Comparison of ENCODE assay signal across 9 cellular contexts in the genomic region with DNA sequence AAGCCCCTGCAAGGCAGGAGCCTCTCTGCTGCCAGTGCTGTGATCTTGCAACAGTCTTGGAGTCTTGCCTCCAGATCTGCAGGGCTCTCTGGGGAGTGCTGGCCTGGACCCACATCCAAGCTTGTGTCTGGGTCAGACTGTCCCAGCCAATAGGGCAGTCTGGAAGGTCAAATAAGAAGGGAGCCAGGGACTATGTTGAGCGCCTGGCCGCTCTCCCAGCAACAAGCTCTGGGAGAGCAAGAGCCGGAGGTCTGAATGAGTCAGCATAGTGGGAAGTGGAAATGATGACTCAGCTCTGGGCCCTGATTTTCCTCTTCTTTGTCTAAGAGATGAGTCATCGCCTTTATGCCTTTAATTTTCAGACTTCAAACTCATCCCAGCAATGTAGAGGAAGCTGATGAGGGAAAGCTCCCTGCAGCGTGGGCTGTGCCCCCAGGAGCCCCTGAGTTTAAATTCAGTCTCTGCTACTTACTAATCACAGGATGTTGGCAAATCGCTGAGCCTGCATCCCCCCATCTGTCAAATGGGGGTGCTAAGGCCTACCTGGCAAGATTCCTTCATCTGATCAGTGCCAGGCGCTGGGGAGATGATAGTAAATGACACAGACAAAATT. TPM values are rescaled to one million over a fixed set of nuclear protein-coding genes. Genes with fewer than 3 reads are reported as not detected.
DNase-seq lines count a peak whose midpoint lies in the region; ATAC-seq and TF ChIP-seq lines count a peak whose summit lies in the region.
"Had no signal": no experiment of that assay in that cellular context is flagged by ENCODE, and none has a peak within 500 bp of the region (broad histone marks: within the 10 kb centered on the region; RNA-seq: fewer than 3 reads in every experiment).

No MANE protein-coding gene starts in this region.

- peak overlapping the region; percentile 72 for H2AFZ ChIP-seq in neuronal stem cell (ENCODE audit: low read length)

- H3K4me1 ChIP-seq in neuronal stem cell (ENCODE audit: control insufficient read depth in 2 of 2, insufficient read depth in 1 of 2, low read depth in 1 of 2, low read length in 2 of 2) (peaks cover 5 to 7% of the 10 kb centered on the region in 2 donors), suprapubic skin (peaks cover 15% of the 10 kb centered on the region)

- H2BK15ac ChIP-seq in neuronal stem cell (ENCODE audit: low read length), result no peak overlapping the region

- H2BK120ac ChIP-seq in neuronal stem cell (ENCODE audit: low read depth, low read length), result no peak overlapping the region

- H3K27me3 ChIP-seq in neuronal stem cell (ENCODE audit: control insufficient read depth in 3 of 3, insufficient read depth in 3 of 3, low read depth in 1 of 3, low read length in 3 of 3) (no peaks in the 10 kb centered on the region), suprapubic skin (no peaks in the 10 kb centered on the region)

- TF ChIP-seq EP300 in suprapubic skin (IDR thresholded peaks at IDR 0.05), result no peak

- H3K18ac ChIP-seq in neuronal stem cell (ENCODE audit: low read length), result no peak overlapping the region

- no peak overlapping the region for H4K8ac ChIP-seq in neuronal stem cell (ENCODE audit: low read depth, low read length)

- no peak for TF ChIP-seq CTCF in fibroblast of villous mesenchyme (IDR thresholded peaks at IDR 0.05; ENCODE audit: insufficient read depth, low read depth, low read length)
- TF ChIP-seq CTCF in suprapubic skin (IDR thresholded peaks at IDR 0.05), result no peak

- no peak for TF ChIP-seq POLR2A in suprapubic skin (IDR thresholded peaks at IDR 0.05)

- no peak overlapping the region for H2AK5ac ChIP-seq in neuronal stem cell (ENCODE audit: low read depth, low read length)

- peak; percentile 91 for ATAC-seq in HG03039 (IDR thresholded peaks at IDR 0.05; ENCODE audit: unreplicated experiment)
- ATAC-seq: CD8-positive, alpha-beta T cell had no signal

- H2BK5ac ChIP-seq in neuronal stem cell (ENCODE audit: low read length), result no peak overlapping the region

- H3K23ac ChIP-seq in neuronal stem cell (ENCODE audit: low read depth, low read length, poor library complexity), result no peak overlapping the region

- DNase-seq in NCI-H510A treated with DMSO at 0.1 percent for 48 hours (lab: John Stamatoyannopoulos, UW) (peak; percentile 40), NCI-H510A (lab: John Stamatoyannopoulos, UW) (no peak), NOMO-1 treated with DMSO at 0.1 percent for 48 hours (lab: John Stamatoyannopoulos, UW; ENCODE audit: unreplicated experiment) (peak; percentile 90), activated T-helper 1 cell treated with Interleukin-2 at 50 U/mL for 16 hours (ENCODE audit: low read depth) (peak; percentile 2), fibroblast of villous mesenchyme (ENCODE audit: low read depth) (peak; percentile 99), neuronal stem cell (ENCODE audit: low spot score) (peak; percentile 35), suprapubic skin (ENCODE audit: low spot score in 2 of 2) (peak; percentile 88 to 91)

- H3K9me3 ChIP-seq in neuronal stem cell (replicated peaks in 1 of 2; ENCODE audit: control insufficient read depth in 2 of 2, insufficient read depth in 1 of 2, low read depth in 1 of 2, low read length in 2 of 2) (peaks cover 0 to 6% of the 10 kb centered on the region in 2 donors), suprapubic skin (no peaks in the 10 kb centered on the region)

- H3K4ac ChIP-seq in neuronal stem cell (ENCODE audit: low read length), result no peak overlapping the region

- H3K14ac ChIP-seq in neuronal stem cell (ENCODE audit: low read length), result no peak overlapping the region

- no peak overlapping the region for H2BK12ac ChIP-seq in neuronal stem cell (ENCODE audit: low read length)

- no CpG with 5 or more reads among the region's 7 CpGs for WGBS in neuronal stem cell (ENCODE audit: extremely low coverage in 2 of 2, insufficient read length in 2 of 2, insufficient replicate concordance in 1 of 2), 2 donors
- 11% methylated on average over 7 of the region's 7 CpGs for WGBS in suprapubic skin

- H3K9ac ChIP-seq in neuronal stem cell (ENCODE audit: low read depth, low read length, poor library complexity), result no peak overlapping the region

- H3K27ac ChIP-seq in neuronal stem cell (replicated peaks; ENCODE audit: low read length) (peak overlapping the region; percentile 1), suprapubic skin (peak overlapping the region; percentile 84)

- H3K79me1 ChIP-seq in neuronal stem cell (ENCODE audit: low read depth, low read length), result no peaks in the 10 kb centered on the region

- H4K91ac ChIP-seq in neuronal stem cell (ENCODE audit: low read depth, low read length, poor library complexity), result no peak overlapping the region

- no peaks in the 10 kb centered on the region for H3K36me3 ChIP-seq in neuronal stem cell (replicated peaks in 1 of 2; ENCODE audit: control insufficient read depth in 2 of 2, insufficient read depth in 2 of 2, low read length in 2 of 2)
- no peaks in the 10 kb centered on the region for H3K36me3 ChIP-seq in suprapubic skin

- no peak overlapping the region for H3K4me2 ChIP-seq in neuronal stem cell (ENCODE audit: insufficient read depth, low read length, poor library complexity, severe bottlenecking)

- H3K4me3 ChIP-seq in fibroblast of villous mesenchyme (ENCODE audit: low read depth, low read length), result no peak overlapping the region
- H3K4me3 ChIP-seq in neuronal stem cell (ENCODE audit: low read length in 2 of 2), result no peak overlapping the region
- H3K4me3 ChIP-seq in suprapubic skin, result no peak overlapping the region

RNA-seq across cellular contexts. Expression of a gene that starts 43.6 kb away (rescaled TPM):
- 86.8 and 87.0 TPM in 2 replicates for total RNA-seq in fibroblast of villous mesenchyme
- polyA plus RNA-seq in neuronal stem cell (2013, experiment 1 of 2), result 25.7 TPM
- polyA plus RNA-seq in neuronal stem cell (2013, experiment 2 of 2), result 27.4 TPM
- 10 to 100 TPM; 40.4 to 52.7 (median 47.4) TPM for total RNA-seq in suprapubic skin
